In the genomic region with DNA sequence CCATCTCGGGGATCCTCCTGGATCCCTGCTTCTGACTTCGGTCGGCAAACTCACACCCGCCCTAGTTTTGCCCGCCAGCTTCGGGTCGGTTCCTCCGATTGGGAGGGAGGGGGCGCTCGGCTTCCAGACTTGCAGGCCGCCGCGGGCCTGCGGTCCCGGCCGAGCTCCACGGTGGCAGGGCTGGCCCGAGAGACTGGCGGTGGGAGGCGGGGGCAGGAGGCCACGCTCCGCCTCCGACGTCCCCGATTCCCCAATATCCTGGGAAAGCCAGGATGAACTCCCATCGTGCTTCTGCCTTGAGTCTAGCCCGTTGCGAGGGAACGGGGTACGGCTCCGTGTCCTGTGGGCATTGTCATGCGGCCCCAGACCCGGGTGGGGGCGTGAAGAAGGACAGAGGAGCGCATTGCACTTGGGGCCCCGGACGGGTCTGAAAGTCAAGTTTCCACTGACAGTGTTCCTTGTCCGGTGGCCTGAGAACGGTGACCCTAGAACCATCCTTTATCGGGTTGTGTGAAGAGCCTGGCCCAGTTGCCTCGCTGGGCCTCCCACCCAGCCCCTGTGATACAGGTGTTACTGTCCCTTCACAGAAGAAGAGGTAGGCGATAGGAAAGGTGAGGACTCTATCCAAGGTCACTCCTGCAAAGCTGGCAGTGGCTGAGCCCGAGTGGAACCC, we compare ENCODE assay signal across 8 cellular contexts. TPM values are rescaled to one million over a fixed set of nuclear protein-coding genes. Genes with fewer than 3 reads are reported as not detected.
DNase-seq lines count a peak whose midpoint lies in the region; ATAC-seq, FAIRE-seq and TF ChIP-seq lines count a peak whose summit lies in the region.

No MANE protein-coding gene starts in this region.

- in situ Hi-C loops in transverse colon (cut with MboI; ENCODE audit: low pct_ligation_motif_present in 1 of 4, low pct_unique_long_range_greater_than_20kb in 1 of 4, low sequenced_read_pairs in 3 of 4), result loop anchor here in 3 of 4 donors (5.0 to 10.0 kb wide), 3 partner anchors 331 to 341 kb away; no protein-coding TSS in a partner anchor

- 7 to 9% (median 7%) methylated on average over 42 to 43 of the region's 43 CpGs for WGBS in ovary, 3 donors
- 6% methylated on average over 22 of the region's 43 CpGs; no CpG with 5 or more reads in 1 of the 2 donors for WGBS in transverse colon (ENCODE audit: low coverage in 1 of 2), 2 donors

- no peaks in the 10 kb centered on the region for H3K36me3 Mint-ChIP-seq in activated naive CD8-positive, alpha-beta T cell

- peaks cover 10% of the 10 kb centered on the region for H3K4me1 ChIP-seq in ovary (ENCODE audit: insufficient read depth)
- H3K4me1 ChIP-seq in transverse colon, result peaks cover 3 to 39% (median 32%) of the 10 kb centered on the region in 4 donors

- peaks cover 32% of the 10 kb centered on the region for H3K27me3 Mint-ChIP-seq in activated naive CD8-positive, alpha-beta T cell

- no peaks in the 10 kb centered on the region for H3K27me3 ChIP-seq in ovary
- H3K27me3 ChIP-seq in transverse colon, result peaks cover 96% of the 10 kb centered on the region

- no peak for FAIRE-seq in RCC 7860 (lab: Jason Lieb, UNC)

- H3K4me3 Mint-ChIP-seq in activated naive CD8-positive, alpha-beta T cell, result peak overlapping the region; percentile 76

- peak; percentile 48 for ATAC-seq in HG03442 (IDR thresholded peaks at IDR 0.05; ENCODE audit: unreplicated experiment)
- ATAC-seq in Right ventricle myocardium inferior, result peak; percentile 83

- TF ChIP-seq POLR2A in ovary (IDR thresholded peaks at IDR 0.05), result no peak
- no peak for TF ChIP-seq POLR2A in transverse colon (IDR thresholded peaks at IDR 0.05)

- H3K9me3 Mint-ChIP-seq in activated naive CD8-positive, alpha-beta T cell (ENCODE audit: low read depth), result no peaks in the 10 kb centered on the region

- H3K9me3 ChIP-seq in ovary, result no peaks in the 10 kb centered on the region
- no peaks in the 10 kb centered on the region for H3K9me3 ChIP-seq in transverse colon

- intact Hi-C loops in Right ventricle myocardium inferior (cut with DNase I) (loop anchor here (1.0 to 5.0 kb wide), 4 partner anchors 160 to 337 kb away; no protein-coding TSS in a partner anchor), ovary (cut with DNase I) (loop anchor here (1.0 to 10.0 kb wide), 8 partner anchors 181 to 744 kb away; no protein-coding TSS in a partner anchor), transverse colon (cut with DNase I; ENCODE audit: low total_unique reads) (loop anchor here (2.0 kb wide), 1 partner anchor 337 kb away; no protein-coding TSS in a partner anchor)

- DNase-seq in GM04504 (ENCODE audit: low read depth) (peak; percentile 55), RCC 7860 (ENCODE audit: low spot score) (peak; percentile 66), Right ventricle myocardium inferior (ENCODE audit: missing footprints) (peak; percentile 91), ovary (peak; percentile 65 to 84 (median 79)), transverse colon (peak; percentile 66)
- DNase-seq in NK-92 treated with Interleukin-12 subunit alpha and Interleukin-12 subunit beta, amount 100 ng/mL, for 24 hours (lab: John Stamatoyannopoulos, UW), result no peak

- TF ChIP-seq CTCF in ovary (IDR thresholded peaks at IDR 0.05) (peak; percentile 58 to 90 (median 77)), transverse colon (IDR thresholded peaks at IDR 0.05) (peak; percentile 59 to 72 (median 62))

- H3K36me3 ChIP-seq in ovary, result no peaks in the 10 kb centered on the region
- H3K36me3 ChIP-seq in transverse colon, result no peaks in the 10 kb centered on the region

- H3K27ac ChIP-seq in ovary (no peak overlapping the region), transverse colon (no peak overlapping the region)

- TF ChIP-seq EP300 in ovary (IDR thresholded peaks at IDR 0.05), result no peak
- TF ChIP-seq EP300 in transverse colon (IDR thresholded peaks at IDR 0.05; ENCODE audit: low read depth), result no peak

- no peak overlapping the region for H3K27ac Mint-ChIP-seq in activated naive CD8-positive, alpha-beta T cell

- H3K4me1 Mint-ChIP-seq in activated naive CD8-positive, alpha-beta T cell (ENCODE audit: low read depth), result peaks cover 20% of the 10 kb centered on the region

- H3K4me3 ChIP-seq in ovary, result peak overlapping the region; percentile 20
- H3K4me3 ChIP-seq in transverse colon, result peak overlapping the region in 1 of 4 donors; percentile 5

RNA-seq across cellular contexts. Expression of a gene that starts 2.4 kb away (rescaled TPM):
- total RNA-seq in Right ventricle myocardium inferior, result 7.1 TPM
- 1 to 10 TPM; 1.1 to 4.8 (median 3.5) TPM for total RNA-seq in ovary
- 1 to 10 TPM; 4.8 to 6.9 TPM for polyA plus RNA-seq in ovary
- total RNA-seq in transverse colon, result 1 to 10 TPM in 1 of 4 donors, under 1 TPM in 2, not detected in 1; 0.20 to 1.1 (median 0.41) TPM
